ENCODE assay signal across 14 cellular contexts in genomic region chr11:61974766-61975631, GRCh38. TPM values are rescaled to one million over a fixed set of nuclear protein-coding genes. Genes with fewer than 3 reads are reported as not detected.
DNase-seq lines count a peak whose midpoint lies in the region; ATAC-seq, FAIRE-seq and TF ChIP-seq lines count a peak whose summit lies in the region.
"Had no signal": no experiment of that assay in that cellular context is flagged by ENCODE, and none has a peak within 500 bp of the region (broad histone marks: within the 10 kb centered on the region; RNA-seq: fewer than 3 reads in every experiment).

No MANE protein-coding gene starts in this region.

- H3K27ac ChIP-seq in right atrium auricular region, result peak overlapping the region; percentile 68 to 99
- H3K27ac ChIP-seq in heart right ventricle, result peak overlapping the region in 5 of 10 donors; percentile 7 to 46 (median 23)
- H3K27ac ChIP-seq in vagina, result peak overlapping the region; percentile 99
- H3K27ac ChIP-seq: HL-60 had no signal

- H3K4me3 ChIP-seq in right atrium auricular region, result no peak overlapping the region
- H3K4me3 ChIP-seq in heart right ventricle, result no peak overlapping the region
- H3K4me3 ChIP-seq in bronchial epithelial cell (ENCODE audit: low read depth, low read length), result no peak overlapping the region
- H3K4me3 ChIP-seq in mucosa of descending colon, result no peak overlapping the region
- H3K4me3 ChIP-seq in vagina, result no peak overlapping the region
- H3K4me3 ChIP-seq: GM23338 had no signal

- DNase-seq in right atrium auricular region (ENCODE audit: low spot score) (no peak), heart right ventricle (no peak), bronchial epithelial cell (ENCODE audit: low read depth) (peak; percentile 59), mucosa of descending colon (peak in 2 of 3 donors; percentile 56 to 68), vagina (ENCODE audit: extremely low spot score in 2 of 2) (no peak)
- DNase-seq: midbrain; NCI-H226; stimulated activated CD4-positive, alpha-beta T cell treated with anti-CD3 and anti-CD28 coated beads, Interleukin-4, amount 100 ng/mL, for 4 hours; T-cell had no signal

- no peaks in the 10 kb centered on the region for H3K9me3 ChIP-seq in right atrium auricular region
- no peaks in the 10 kb centered on the region for H3K9me3 ChIP-seq in heart right ventricle
- H3K9me3 ChIP-seq in mucosa of descending colon, result no peaks in the 10 kb centered on the region
- no peaks in the 10 kb centered on the region for H3K9me3 ChIP-seq in vagina

- TF ChIP-seq CTCF in right atrium auricular region (IDR thresholded peaks at IDR 0.05) (no peak), heart right ventricle (IDR thresholded peaks at IDR 0.05) (no peak), bronchial epithelial cell (IDR thresholded peaks at IDR 0.05; ENCODE audit: insufficient read depth, low read length, severe bottlenecking) (no peak), mucosa of descending colon (IDR thresholded peaks at IDR 0.05) (no peak), vagina (IDR thresholded peaks at IDR 0.05) (no peak)

- intact Hi-C loops in heart right ventricle (cut with DNase I) (loop anchor here in 5 of 10 donors (5.0 to 10.0 kb wide), 3 partner anchors 47 to 158 kb away; partner anchors contain the start of gene FADS1 (in 1 of the 5)), mucosa of descending colon (cut with DNase I, micrococcal nuclease) (no loop called here), vagina (cut with DNase I) (loop anchor here (5.0 to 10.0 kb wide), 2 partner anchors 110 to 158 kb away; partner anchors contain the start of gene FADS1)

- no peak for TF ChIP-seq POLR2A in vagina (IDR thresholded peaks at IDR 0.05)

- H3K4me1 ChIP-seq in right atrium auricular region, result peaks cover 0 to 79% of the 10 kb centered on the region in 2 donors
- H3K4me1 ChIP-seq in heart right ventricle, result peaks cover 32 to 87% (median 76%) of the 10 kb centered on the region in 9 donors
- H3K4me1 ChIP-seq in mucosa of descending colon (ENCODE audit: low read depth), result peaks cover 50% of the 10 kb centered on the region
- peaks cover 45% of the 10 kb centered on the region for H3K4me1 ChIP-seq in vagina

- H3K36me3 ChIP-seq in right atrium auricular region (no peaks in the 10 kb centered on the region), heart right ventricle (no peaks in the 10 kb centered on the region), bronchial epithelial cell (ENCODE audit: control insufficient read depth, insufficient read depth, low read length) (no peaks in the 10 kb centered on the region), mucosa of descending colon (ENCODE audit: low read depth) (no peaks in the 10 kb centered on the region), vagina (no peaks in the 10 kb centered on the region)

- FAIRE-seq in bronchial epithelial cell (lab: Jason Lieb, UNC), result no peak

- ATAC-seq in heart right ventricle (no peak), mucosa of descending colon (peak; percentile 56), HG03196 (IDR thresholded peaks at IDR 0.05; ENCODE audit: unreplicated experiment) (no peak), GM21423 (IDR thresholded peaks at IDR 0.05; ENCODE audit: unreplicated experiment) (no peak), HG02571 (IDR thresholded peaks at IDR 0.05; ENCODE audit: unreplicated experiment) (no peak)
- ATAC-seq: GM23338, T-cell had no signal

- WGBS in heart right ventricle, 2 donors, result 67 to 77% methylated on average over 14 of the region's 14 CpGs

- H3K27me3 ChIP-seq in right atrium auricular region, result no peaks in the 10 kb centered on the region
- no peaks in the 10 kb centered on the region for H3K27me3 ChIP-seq in heart right ventricle
- no peaks in the 10 kb centered on the region for H3K27me3 ChIP-seq in bronchial epithelial cell (ENCODE audit: control insufficient read depth, insufficient read depth, low read length)
- H3K27me3 ChIP-seq in vagina, result no peaks in the 10 kb centered on the region

RNA-seq across cellular contexts. Expression of gene FTH1, which starts 7.6 kb away (rescaled TPM):
- total RNA-seq in right atrium auricular region (1,000 to 10,000 TPM; 2,265 to 2,787 TPM), heart right ventricle (1,000 to 10,000 TPM; 2,008 to 4,360 (median 2,962) TPM), bronchial epithelial cell (1,010 and 1,591 TPM in 2 replicates), mucosa of descending colon (1,000 to 10,000 TPM; 3,081 to 6,795 (median 5,370) TPM), vagina (2,421 TPM)
- polyA plus RNA-seq in heart right ventricle, result 1,000 to 10,000 TPM; 1,346 to 5,199 TPM

RNA-seq across cellular contexts. Expression of gene BEST1, which starts 24.8 kb away (rescaled TPM):
- 1 to 10 TPM; 1.3 to 4.7 TPM for total RNA-seq in right atrium auricular region
- total RNA-seq in heart right ventricle, result 1 to 10 TPM in 5 of 10 donors, under 1 TPM in 5; 0.39 to 1.8 (median 1.2) TPM
- polyA plus RNA-seq in heart right ventricle, result 1 to 10 TPM; 3.3 to 4.9 TPM
- total RNA-seq in bronchial epithelial cell, result 3.7 and 5.2 TPM in 2 replicates
- total RNA-seq in mucosa of descending colon, result 1 to 10 TPM in 2 of 3 donors, under 1 TPM in 1; 0.41 to 2.8 (median 1.8) TPM
- total RNA-seq in vagina, result 4.4 TPM

RNA-seq across cellular contexts. Expression of gene RAB3IL1, which starts 57.6 kb away (rescaled TPM):
- total RNA-seq in right atrium auricular region (10 to 100 TPM in 1 of 2 donors, 1 to 10 TPM in 1; 4.3 to 16.8 TPM), heart right ventricle (10 to 100 TPM in 3 of 10 donors, 1 to 10 TPM in 7; 3.7 to 11.1 (median 6.6) TPM), bronchial epithelial cell (0.90 and 1.1 TPM in 2 replicates), mucosa of descending colon (10 to 100 TPM in 2 of 3 donors, 1 to 10 TPM in 1; 2.6 to 15.0 (median 11.8) TPM), vagina (32.2 TPM)
- polyA plus RNA-seq in heart right ventricle, result 1 to 10 TPM; 8.2 to 9.7 TPM

Comparison
In these comparisons a context has a peak if more than half of its experiments do, and no peak if none do; other contexts are left out.
1. DNase-seq: peak in bronchial epithelial cell (single experiment) and mucosa of descending colon (2 of 3); none in right atrium auricular region (single experiment), heart right ventricle (0 of 2) and vagina (0 of 2).